In the genomic region with DNA sequence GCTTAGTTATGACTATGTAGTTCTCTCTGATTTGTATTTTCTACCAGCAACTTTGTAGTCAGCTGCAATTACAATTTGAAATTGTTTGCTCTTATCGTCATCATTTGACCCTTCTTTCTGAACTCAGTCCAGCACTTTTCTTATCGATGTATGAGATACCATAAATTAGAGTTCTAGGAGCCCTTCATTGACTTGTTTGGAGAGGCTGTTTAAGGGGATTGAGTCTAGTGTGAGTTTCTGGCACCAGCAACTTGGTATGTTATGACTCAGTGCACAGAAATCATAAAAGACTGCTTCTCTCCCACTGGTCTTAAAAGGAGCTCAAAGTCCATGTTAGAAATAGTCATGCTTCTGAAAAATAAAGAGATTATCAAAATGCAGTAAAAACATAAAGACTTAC, we compare ENCODE assay signal across 1 cellular context.
TF ChIP-seq lines count a peak whose summit lies in the region.

No MANE protein-coding gene starts in this region.

TF ChIP-seq in GM23338, 12 proteins besides CTCF, POLR2A, EP300 and RAD21 (continued from another document):
- TF ChIP-seq, protein P1, sequence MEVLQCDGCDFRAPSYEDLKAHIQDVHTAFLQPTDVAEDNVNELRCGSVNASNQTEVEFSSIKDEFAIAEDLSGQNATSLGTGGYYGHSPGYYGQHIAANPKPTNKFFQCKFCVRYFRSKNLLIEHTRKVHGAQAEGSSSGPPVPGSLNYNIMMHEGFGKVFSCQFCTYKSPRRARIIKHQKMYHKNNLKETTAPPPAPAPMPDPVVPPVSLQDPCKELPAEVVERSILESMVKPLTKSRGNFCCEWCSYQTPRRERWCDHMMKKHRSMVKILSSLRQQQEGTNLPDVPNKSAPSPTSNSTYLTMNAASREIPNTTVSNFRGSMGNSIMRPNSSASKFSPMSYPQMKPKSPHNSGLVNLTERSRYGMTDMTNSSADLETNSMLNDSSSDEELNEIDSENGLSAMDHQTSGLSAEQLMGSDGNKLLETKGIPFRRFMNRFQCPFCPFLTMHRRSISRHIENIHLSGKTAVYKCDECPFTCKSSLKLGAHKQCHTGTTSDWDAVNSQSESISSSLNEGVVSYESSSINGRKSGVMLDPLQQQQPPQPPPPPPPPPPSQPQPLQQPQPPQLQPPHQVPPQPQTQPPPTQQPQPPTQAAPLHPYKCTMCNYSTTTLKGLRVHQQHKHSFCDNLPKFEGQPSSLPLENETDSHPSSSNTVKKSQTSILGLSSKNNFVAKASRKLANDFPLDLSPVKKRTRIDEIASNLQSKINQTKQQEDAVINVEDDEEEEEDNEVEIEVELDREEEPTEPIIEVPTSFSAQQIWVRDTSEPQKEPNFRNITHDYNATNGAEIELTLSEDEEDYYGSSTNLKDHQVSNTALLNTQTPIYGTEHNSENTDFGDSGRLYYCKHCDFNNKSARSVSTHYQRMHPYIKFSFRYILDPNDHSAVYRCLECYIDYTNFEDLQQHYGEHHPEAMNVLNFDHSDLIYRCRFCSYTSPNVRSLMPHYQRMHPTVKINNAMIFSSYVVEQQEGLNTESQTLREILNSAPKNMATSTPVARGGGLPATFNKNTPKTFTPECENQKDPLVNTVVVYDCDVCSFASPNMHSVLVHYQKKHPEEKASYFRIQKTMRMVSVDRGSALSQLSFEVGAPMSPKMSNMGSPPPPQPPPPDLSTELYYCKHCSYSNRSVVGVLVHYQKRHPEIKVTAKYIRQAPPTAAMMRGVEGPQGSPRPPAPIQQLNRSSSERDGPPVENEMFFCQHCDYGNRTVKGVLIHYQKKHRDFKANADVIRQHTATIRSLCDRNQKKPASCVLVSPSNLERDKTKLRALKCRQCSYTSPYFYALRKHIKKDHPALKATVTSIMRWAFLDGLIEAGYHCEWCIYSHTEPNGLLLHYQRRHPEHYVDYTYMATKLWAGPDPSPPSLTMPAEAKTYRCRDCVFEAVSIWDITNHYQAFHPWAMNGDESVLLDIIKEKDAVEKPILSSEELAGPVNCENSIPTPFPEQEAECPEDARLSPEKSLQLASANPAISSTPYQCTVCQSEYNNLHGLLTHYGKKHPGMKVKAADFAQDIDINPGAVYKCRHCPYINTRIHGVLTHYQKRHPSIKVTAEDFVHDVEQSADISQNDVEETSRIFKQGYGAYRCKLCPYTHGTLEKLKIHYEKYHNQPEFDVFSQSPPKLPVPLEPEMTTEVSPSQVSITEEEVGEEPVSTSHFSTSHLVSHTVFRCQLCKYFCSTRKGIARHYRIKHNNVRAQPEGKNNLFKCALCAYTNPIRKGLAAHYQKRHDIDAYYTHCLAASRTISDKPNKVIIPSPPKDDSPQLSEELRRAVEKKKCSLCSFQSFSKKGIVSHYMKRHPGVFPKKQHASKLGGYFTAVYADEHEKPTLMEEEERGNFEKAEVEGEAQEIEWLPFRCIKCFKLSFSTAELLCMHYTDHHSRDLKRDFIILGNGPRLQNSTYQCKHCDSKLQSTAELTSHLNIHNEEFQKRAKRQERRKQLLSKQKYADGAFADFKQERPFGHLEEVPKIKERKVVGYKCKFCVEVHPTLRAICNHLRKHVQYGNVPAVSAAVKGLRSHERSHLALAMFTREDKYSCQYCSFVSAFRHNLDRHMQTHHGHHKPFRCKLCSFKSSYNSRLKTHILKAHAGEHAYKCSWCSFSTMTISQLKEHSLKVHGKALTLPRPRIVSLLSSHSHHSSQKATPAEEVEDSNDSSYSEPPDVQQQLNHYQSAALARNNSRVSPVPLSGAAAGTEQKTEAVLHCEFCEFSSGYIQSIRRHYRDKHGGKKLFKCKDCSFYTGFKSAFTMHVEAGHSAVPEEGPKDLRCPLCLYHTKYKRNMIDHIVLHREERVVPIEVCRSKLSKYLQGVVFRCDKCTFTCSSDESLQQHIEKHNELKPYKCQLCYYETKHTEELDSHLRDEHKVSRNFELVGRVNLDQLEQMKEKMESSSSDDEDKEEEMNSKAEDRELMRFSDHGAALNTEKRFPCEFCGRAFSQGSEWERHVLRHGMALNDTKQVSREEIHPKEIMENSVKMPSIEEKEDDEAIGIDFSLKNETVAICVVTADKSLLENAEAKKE (CRISPR knock-in tag; IDR thresholded peaks at IDR 0.05) = no peak
- TF ChIP-seq POLR2AphosphoS5 (IDR thresholded peaks at IDR 0.05; ENCODE audit: low read depth) (no peak), STAT1 (IDR thresholded peaks at IDR 0.05; ENCODE audit: unreplicated experiment) (no peak), CREB1 (CRISPR knock-in tag; IDR thresholded peaks at IDR 0.05; ENCODE audit: low read depth) (no peak)
- TF ChIP-seq, protein P2, sequence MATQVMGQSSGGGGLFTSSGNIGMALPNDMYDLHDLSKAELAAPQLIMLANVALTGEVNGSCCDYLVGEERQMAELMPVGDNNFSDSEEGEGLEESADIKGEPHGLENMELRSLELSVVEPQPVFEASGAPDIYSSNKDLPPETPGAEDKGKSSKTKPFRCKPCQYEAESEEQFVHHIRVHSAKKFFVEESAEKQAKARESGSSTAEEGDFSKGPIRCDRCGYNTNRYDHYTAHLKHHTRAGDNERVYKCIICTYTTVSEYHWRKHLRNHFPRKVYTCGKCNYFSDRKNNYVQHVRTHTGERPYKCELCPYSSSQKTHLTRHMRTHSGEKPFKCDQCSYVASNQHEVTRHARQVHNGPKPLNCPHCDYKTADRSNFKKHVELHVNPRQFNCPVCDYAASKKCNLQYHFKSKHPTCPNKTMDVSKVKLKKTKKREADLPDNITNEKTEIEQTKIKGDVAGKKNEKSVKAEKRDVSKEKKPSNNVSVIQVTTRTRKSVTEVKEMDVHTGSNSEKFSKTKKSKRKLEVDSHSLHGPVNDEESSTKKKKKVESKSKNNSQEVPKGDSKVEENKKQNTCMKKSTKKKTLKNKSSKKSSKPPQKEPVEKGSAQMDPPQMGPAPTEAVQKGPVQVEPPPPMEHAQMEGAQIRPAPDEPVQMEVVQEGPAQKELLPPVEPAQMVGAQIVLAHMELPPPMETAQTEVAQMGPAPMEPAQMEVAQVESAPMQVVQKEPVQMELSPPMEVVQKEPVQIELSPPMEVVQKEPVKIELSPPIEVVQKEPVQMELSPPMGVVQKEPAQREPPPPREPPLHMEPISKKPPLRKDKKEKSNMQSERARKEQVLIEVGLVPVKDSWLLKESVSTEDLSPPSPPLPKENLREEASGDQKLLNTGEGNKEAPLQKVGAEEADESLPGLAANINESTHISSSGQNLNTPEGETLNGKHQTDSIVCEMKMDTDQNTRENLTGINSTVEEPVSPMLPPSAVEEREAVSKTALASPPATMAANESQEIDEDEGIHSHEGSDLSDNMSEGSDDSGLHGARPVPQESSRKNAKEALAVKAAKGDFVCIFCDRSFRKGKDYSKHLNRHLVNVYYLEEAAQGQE (IDR thresholded peaks at IDR 0.05; ENCODE audit: unreplicated experiment) = no peak
